ENCODE assay signal across 18 cellular contexts in the genomic region with DNA sequence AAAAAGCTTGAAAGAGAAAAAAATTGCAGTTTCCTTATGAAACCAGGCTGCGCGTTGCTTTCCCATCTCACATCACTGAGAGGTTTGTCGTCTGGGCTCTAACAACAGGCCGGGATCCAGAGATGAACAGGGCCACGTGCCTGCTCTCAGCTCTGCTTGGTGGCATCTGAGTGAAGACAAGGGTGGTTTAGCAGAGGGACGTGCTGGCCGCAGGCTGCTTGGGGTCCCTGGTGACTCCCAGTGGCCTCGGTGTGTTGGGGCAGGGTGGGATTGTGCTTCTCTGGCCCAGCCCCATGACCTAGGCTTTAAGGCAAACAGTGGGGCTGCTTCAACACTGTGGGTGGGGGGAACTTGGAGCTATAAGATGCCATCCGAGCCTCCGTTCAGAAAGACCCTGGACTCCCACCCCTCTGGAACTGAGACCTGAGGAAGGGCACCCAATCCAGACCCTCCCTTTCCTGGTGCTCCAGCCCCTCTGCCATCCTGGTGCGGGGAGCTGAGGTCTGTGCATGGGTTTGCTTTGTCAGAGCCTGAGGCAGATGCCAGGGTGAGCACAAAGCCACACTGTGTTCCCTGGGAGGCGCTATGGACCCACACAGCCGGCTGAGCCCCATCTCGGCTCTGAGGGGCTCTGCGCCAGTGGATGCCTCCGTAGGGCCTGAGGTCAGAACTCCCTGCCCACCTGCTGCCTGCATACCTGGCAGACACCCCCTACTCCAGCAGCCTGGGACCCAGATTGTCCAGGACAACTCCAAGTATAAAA. TPM values are rescaled to one million over a fixed set of nuclear protein-coding genes. Genes with fewer than 3 reads are reported as not detected.
A peak's percentile ranks its signal among the peaks of the same experiment; 100 is the strongest.
DNase-seq lines count a peak whose midpoint lies in the region; ATAC-seq, FAIRE-seq and TF ChIP-seq lines count a peak whose summit lies in the region.
"Had no signal": no experiment of that assay in that cellular context is flagged by ENCODE, and none has a peak within 500 bp of the region (broad histone marks: within the 10 kb centered on the region; RNA-seq: fewer than 3 reads in every experiment).

No MANE protein-coding gene starts in this region.

- H3K4me3 Mint-ChIP-seq in GM23338 = no peak overlapping the region
- H3K4me3 Mint-ChIP-seq: activated CD4-positive, alpha-beta T cell treated with anti-CD3 and anti-CD28 coated beads, Interleukin-2, amount 10 ng/mL, durations not matched to agents 24 days and 14 days; activated T-cell treated with anti-CD3 and anti-CD28 coated beads, Interleukin-2, amount 50 U/mL, for 24 hours had no signal

- H3K36me3 ChIP-seq in GM23338 (ENCODE audit: insufficient read depth) (no peaks in the 10 kb centered on the region), kidney (ENCODE audit: control insufficient read depth in 1 of 2, insufficient read depth in 2 of 2, low read length in 2 of 2) (no peaks in the 10 kb centered on the region), pancreas (no peaks in the 10 kb centered on the region)
- H3K36me3 ChIP-seq: right atrium auricular region had no signal

- no peak overlapping the region for H3K4me2 ChIP-seq in GM23338

- TF ChIP-seq CTCF in GM23338 (conservative IDR thresholded peaks at IDR 0.05; ENCODE audit: low read depth in 2 of 2) (peak in 1 of 2 experiments; percentile 43; a peak in 2 of 4 replicates), kidney (IDR thresholded peaks at IDR 0.05; ENCODE audit: borderline replicate concordance, extremely low read depth, insufficient read depth) (no peak), pancreas (IDR thresholded peaks at IDR 0.05) (no peak)

- no peaks in the 10 kb centered on the region for H3K36me3 Mint-ChIP-seq in GM23338 (ENCODE audit: low read depth)

- DNase-seq in GM23338 (ENCODE audit: low spot score) (no peak), amygdala (lab: John Stamatoyannopoulos, UW) (peak in 50 of 56 donors; percentile 19 to 92 (median 68)), kidney (peak; percentile 35), putamen (ENCODE audit: low spot score) (peak; percentile 89), pancreas (no peak), mucosa of gallbladder (ENCODE audit: low spot score) (no peak)
- DNase-seq in activated CD8-positive, alpha-beta memory T cell treated with anti-CD3 and anti-CD28 coated beads for 24 hours = no peak
- DNase-seq: activated CD4-positive, alpha-beta T cell treated with anti-CD3 and anti-CD28 coated beads, Interleukin-2, amount 10 ng/mL, durations not matched to agents 24 days and 14 days; activated T-cell treated with anti-CD3 and anti-CD28 coated beads, Interleukin-2, amount 50 U/mL, for 24 hours; glutamatergic neuron; GOT3; MV-4-11; NCI-H2029 treated with DMSO at 0.1 percent for 48 hours; NCI-H524; stimulated activated CD4-positive, alpha-beta T cell treated with anti-CD3 and anti-CD28 coated beads, Interleukin-2, amount 100 ng/mL, for 48 hours had no signal

- no peak for FAIRE-seq in kidney (lab: Jason Lieb, UNC)
- FAIRE-seq in pancreas (lab: Jason Lieb, UNC) = no peak
- FAIRE-seq: keratinocyte had no signal

- no peaks in the 10 kb centered on the region for H3K9me2 ChIP-seq in GM23338 (ENCODE audit: insufficient read depth)

- H3F3A ChIP-seq in GM23338 (replicated peaks; ENCODE audit: low read depth) = no peaks in the 10 kb centered on the region

- H3K79me2 ChIP-seq in GM23338 (replicated peaks; ENCODE audit: insufficient read depth) = no peaks in the 10 kb centered on the region

- H3K4me1 ChIP-seq in GM23338 (ENCODE audit: insufficient read depth) = no peaks in the 10 kb centered on the region
- H3K4me1 ChIP-seq in kidney (ENCODE audit: control insufficient read depth in 1 of 2, insufficient read depth in 1 of 2, low read depth in 1 of 2, low read length in 2 of 2) = peaks cover 4 to 12% of the 10 kb centered on the region in 2 donors
- peaks cover 10 to 18% (median 12%) of the 10 kb centered on the region in 3 donors for H3K4me1 ChIP-seq in pancreas

- peaks cover 9% of the 10 kb centered on the region for H3K4me1 Mint-ChIP-seq in GM23338

- H3K27ac ChIP-seq in GM23338 (ENCODE audit: low read depth) (no peak overlapping the region), kidney (ENCODE audit: low read depth in 2 of 2, low read length in 2 of 2) (no peak overlapping the region), pancreas (no peak overlapping the region)

- H3K27me3 Mint-ChIP-seq in GM23338 (ENCODE audit: insufficient read depth, low read depth, poor library complexity) = peaks cover 14% of the 10 kb centered on the region
- H3K27me3 Mint-ChIP-seq: activated T-cell treated with anti-CD3 and anti-CD28 coated beads, Interleukin-2, amount 50 U/mL, for 24 hours had no signal

- no peak overlapping the region for H3K9ac ChIP-seq in kidney (ENCODE audit: low read length in 2 of 2)

- H3K9me3 Mint-ChIP-seq in GM23338 = no peaks in the 10 kb centered on the region
- H3K9me3 Mint-ChIP-seq: activated CD4-positive, alpha-beta T cell treated with anti-CD3 and anti-CD28 coated beads, Interleukin-2, amount 10 ng/mL, durations not matched to agents 24 days and 14 days; activated T-cell treated with anti-CD3 and anti-CD28 coated beads, Interleukin-2, amount 50 U/mL, for 24 hours had no signal

- H2AFZ ChIP-seq in GM23338 = no peak overlapping the region

- H3K27ac Mint-ChIP-seq in GM23338 = no peak overlapping the region
- H3K27ac Mint-ChIP-seq: activated CD4-positive, alpha-beta T cell treated with anti-CD3 and anti-CD28 coated beads, Interleukin-2, amount 10 ng/mL, durations not matched to agents 24 days and 14 days; activated T-cell treated with anti-CD3 and anti-CD28 coated beads, Interleukin-2, amount 50 U/mL, for 24 hours had no signal

- H3K27me3 ChIP-seq in GM23338 (ENCODE audit: insufficient read depth) = no peaks in the 10 kb centered on the region
- no peaks in the 10 kb centered on the region for H3K27me3 ChIP-seq in pancreas
- H3K27me3 ChIP-seq: right atrium auricular region had no signal

- no peaks in the 10 kb centered on the region for H3K9me3 ChIP-seq in kidney (ENCODE audit: control insufficient read depth in 1 of 2, low read length in 2 of 2)
- no peaks in the 10 kb centered on the region for H3K9me3 ChIP-seq in pancreas
- H3K9me3 ChIP-seq: right atrium auricular region had no signal

- H3K4me3 ChIP-seq in GM23338 = no peak overlapping the region
- no peak overlapping the region for H3K4me3 ChIP-seq in kidney (ENCODE audit: low read length in 2 of 2)
- H3K4me3 ChIP-seq in pancreas = no peak overlapping the region
- H3K4me3 ChIP-seq: right atrium auricular region had no signal

- WGBS in pancreas, 2 donors = 90 to 92% methylated on average over 16 of the region's 16 CpGs

- intact Hi-C loops in kidney (cut with DNase I) (no loop called here), pancreas (cut with DNase I) (no loop called here)

- H4K20me1 ChIP-seq in GM23338 (replicated peaks; ENCODE audit: insufficient read depth) = no peaks in the 10 kb centered on the region

- ATAC-seq in GM23338 = peak; percentile 15; the same call in 1 of the 3 replicates
- no peak for ATAC-seq in pancreas
- no peak for ATAC-seq in HG03045 (IDR thresholded peaks at IDR 0.05; ENCODE audit: unreplicated experiment)

TF ChIP-seq in GM23338, 12 proteins besides CTCF, POLR2A, EP300 and RAD21:
- no peak for TF ChIP-seq CREB1 (CRISPR knock-in tag; IDR thresholded peaks at IDR 0.05; ENCODE audit: low read depth)
- TF ChIP-seq, protein P1, sequence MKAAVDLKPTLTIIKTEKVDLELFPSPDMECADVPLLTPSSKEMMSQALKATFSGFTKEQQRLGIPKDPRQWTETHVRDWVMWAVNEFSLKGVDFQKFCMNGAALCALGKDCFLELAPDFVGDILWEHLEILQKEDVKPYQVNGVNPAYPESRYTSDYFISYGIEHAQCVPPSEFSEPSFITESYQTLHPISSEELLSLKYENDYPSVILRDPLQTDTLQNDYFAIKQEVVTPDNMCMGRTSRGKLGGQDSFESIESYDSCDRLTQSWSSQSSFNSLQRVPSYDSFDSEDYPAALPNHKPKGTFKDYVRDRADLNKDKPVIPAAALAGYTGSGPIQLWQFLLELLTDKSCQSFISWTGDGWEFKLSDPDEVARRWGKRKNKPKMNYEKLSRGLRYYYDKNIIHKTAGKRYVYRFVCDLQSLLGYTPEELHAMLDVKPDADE (IDR thresholded peaks at IDR 0.05) = no peak

RNA-seq across cellular contexts. Expression of gene HPCAL1, which starts 18.4 kb away (rescaled TPM):
- 14.8 and 25.4 TPM in 2 replicates for total RNA-seq in GM23338 (2014; rRNA removed; shearing (Covaris generic))
- 8.3 and 9.7 TPM in 2 replicates for polyA plus RNA-seq in GM23338 (2016; fragmentation: Nextera tagmentation; extraction: Ambion mirVana)
- total RNA-seq in kidney = 47.3 TPM
- 121 TPM for polyA plus RNA-seq in kidney (ENCODE audit: insufficient read depth, low read depth, low replicate concordance)
- 10 to 100 TPM; 24.3 to 32.7 (median 26.8) TPM for total RNA-seq in pancreas
- 10 to 100 TPM; 22.1 to 27.3 TPM for polyA plus RNA-seq in pancreas
- 44.0 TPM for total RNA-seq in mucosa of gallbladder

Comparison
In these comparisons a context has a peak if more than half of its experiments do, and no peak if none do; other contexts are left out.
1. DNase-seq: peak in amygdala (50 of 56), kidney (single experiment) and putamen (single experiment); none in GM23338 (single experiment), activated CD8-positive, alpha-beta memory T cell treated with anti-CD3 and anti-CD28 coated beads for 24 hours (single experiment), pancreas (0 of 6) and mucosa of gallbladder (single experiment).